ENCODE assay signal across 18 cellular contexts in the genomic region with DNA sequence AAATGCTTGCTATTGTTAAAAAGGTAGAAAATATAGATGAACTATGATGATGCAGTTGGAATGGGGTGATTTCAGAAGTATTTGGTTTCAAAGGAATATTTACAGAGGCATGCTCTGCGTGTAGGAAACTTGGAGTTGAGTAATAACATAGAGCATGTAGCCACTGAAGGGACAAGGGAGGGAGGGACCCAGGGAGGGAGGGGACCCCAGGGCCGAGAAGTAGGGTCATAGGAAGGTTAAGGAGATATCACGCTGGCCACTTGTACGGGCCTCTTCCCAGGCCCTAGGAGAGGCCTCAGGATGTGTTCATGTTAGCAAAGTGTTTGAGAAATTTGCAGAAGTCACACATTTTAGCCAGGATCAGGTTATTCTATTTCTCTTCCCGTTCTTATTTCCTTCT. TPM values are rescaled to one million over a fixed set of nuclear protein-coding genes. Genes with fewer than 3 reads are reported as not detected.
DNase-seq lines count a peak whose midpoint lies in the region; ATAC-seq, FAIRE-seq and TF ChIP-seq lines count a peak whose summit lies in the region.
"Had no signal": no experiment of that assay in that cellular context is flagged by ENCODE, and none has a peak within 500 bp of the region (broad histone marks: within the 10 kb centered on the region; RNA-seq: fewer than 3 reads in every experiment).

No MANE protein-coding gene starts in this region.

- H3K9me3 ChIP-seq in GM12878 (replicated peaks; ENCODE audit: control insufficient read depth, insufficient read depth, low read length): peaks cover 8% of the 10 kb centered on the region; the same call in 2 of the 3 replicates
- H3K9me3 ChIP-seq: vagina had no signal

- POLR2A ChIA-PET in GM12878 (lab: Charles Lee): interaction anchor here (1.4 kb wide), 1 partner anchor 16 kb away, joined by 4 read pairs; no protein-coding TSS in a partner anchor

- H3K36me3 Mint-ChIP-seq in activated T-cell treated with anti-CD3 and anti-CD28 coated beads, Interleukin-2, amount 50 U/mL, for 24 hours (ENCODE audit: low read depth): peaks cover 14% of the 10 kb centered on the region
- peaks cover 11% of the 10 kb centered on the region for H3K36me3 Mint-ChIP-seq in natural killer cell treated with Interleukin-12 subunit alpha and Interleukin-12 subunit beta and Interleukin-15 and Interleukin-18, amount 100 ng/mL, for 72 hours

- H3K9ac ChIP-seq in GM12878 (ENCODE audit: control insufficient read depth, insufficient read depth, low read length): no peak overlapping the region

- FAIRE-seq in GM19239 (lab: Jason Lieb, UNC) (peak; percentile 21), GM12878 (lab: Jason Lieb, UNC) (no peak)
- FAIRE-seq: endometrium, kidney had no signal

- CTCF ChIA-PET in GM12878 (lab: Yijun Ruan, JAX): no interaction called here

- H3K4me1 Mint-ChIP-seq in activated T-cell treated with anti-CD3 and anti-CD28 coated beads, Interleukin-2, amount 50 U/mL, for 24 hours (ENCODE audit: low read depth): peaks cover 91% of the 10 kb centered on the region
- peaks cover 43 to 79% of the 10 kb centered on the region in 2 donors for H3K4me1 Mint-ChIP-seq in natural killer cell treated with Interleukin-12 subunit alpha and Interleukin-12 subunit beta and Interleukin-15 and Interleukin-18, amount 100 ng/mL, for 72 hours (ENCODE audit: low read depth in 2 of 2)

- H3K27ac ChIP-seq in GM12878 (ENCODE audit: control insufficient read depth, insufficient read depth): peak overlapping the region; percentile 91
- H3K27ac ChIP-seq: hepatocyte, sigmoid colon, vagina had no signal

- intact Hi-C loops in GM12878 (cut with micrococcal nuclease; ENCODE audit: unreplicated experiment): loop anchor here (2.0 kb wide), 1 partner anchor 16 kb away; a partner anchor contains a TSS

- no peaks in the 10 kb centered on the region for H3K79me2 ChIP-seq in GM12878 (ENCODE audit: control insufficient read depth, insufficient read depth, low read length)
- H3K79me2 ChIP-seq: hepatocyte had no signal

- H3K4me3 ChIP-seq in GM12878: peak overlapping the region; percentile 2; the same call in 1 of the 2 replicates
- H3K4me3 ChIP-seq: hepatocyte, sigmoid colon, vagina had no signal

- no peaks in the 10 kb centered on the region for H3K36me3 ChIP-seq in GM12878 (ENCODE audit: control insufficient read depth in 2 of 2, insufficient read depth in 2 of 2, low read length in 1 of 2)
- H3K36me3 ChIP-seq: sigmoid colon, vagina had no signal

- no peak for TF ChIP-seq CTCF in GM12878 (IDR thresholded peaks at IDR 0.05 in 2 of 3, conservative IDR thresholded peaks at IDR 0.05 in 1 of 3; ENCODE audit: control insufficient read depth in 2 of 3, extremely low read depth in 1 of 3, insufficient read depth in 1 of 3, low read depth in 3 of 3, low read length in 3 of 3)

- TF ChIP-seq RAD21 in GM12878 (IDR thresholded peaks at IDR 0.05; ENCODE audit: insufficient read depth, low read depth, low read length): no peak

- no TSS peak for BruUV-seq in GM12878 (replicated peaks; lab: Mats Ljungman, UMichigan)

- ATAC-seq in GM12878 (no peak), HG02623 (IDR thresholded peaks at IDR 0.05; ENCODE audit: unreplicated experiment) (no peak), HG03280 (IDR thresholded peaks at IDR 0.05; ENCODE audit: unreplicated experiment) (no peak)
- ATAC-seq in natural killer cell treated with Interleukin-12 subunit alpha and Interleukin-12 subunit beta and Interleukin-15 and Interleukin-18, amount 100 ng/mL, for 72 hours: no peak

- H3K4me3 Mint-ChIP-seq in activated T-cell treated with anti-CD3 and anti-CD28 coated beads, Interleukin-2, amount 50 U/mL, for 24 hours: no peak overlapping the region
- H3K4me3 Mint-ChIP-seq in natural killer cell treated with Interleukin-12 subunit alpha and Interleukin-12 subunit beta and Interleukin-15 and Interleukin-18, amount 100 ng/mL, for 72 hours: peak overlapping the region; percentile 47

- peaks cover 69% of the 10 kb centered on the region for H3K4me1 ChIP-seq in GM12878 (ENCODE audit: control insufficient read depth, insufficient read depth, low read length)

- RAD21 ChIA-PET in GM12878 (lab: Charles Lee; ENCODE audit: unreplicated experiment): no interaction called here

- no peak overlapping the region for H2AFZ ChIP-seq in GM12878 (ENCODE audit: control insufficient read depth, low read depth, low read length)
- H2AFZ ChIP-seq: hepatocyte had no signal

- WGBS in GM12878 (ENCODE audit: insufficient coverage, insufficient replicate concordance, low lambda C conversion rate, missing lambda C conversion rate): 87% methylated on average over 4 of the region's 5 CpGs

- no peaks in the 10 kb centered on the region for H3K27me3 Mint-ChIP-seq in activated T-cell treated with anti-CD3 and anti-CD28 coated beads, Interleukin-2, amount 50 U/mL, for 24 hours
- peaks cover 0 to 3% of the 10 kb centered on the region in 2 donors for H3K27me3 Mint-ChIP-seq in natural killer cell treated with Interleukin-12 subunit alpha and Interleukin-12 subunit beta and Interleukin-15 and Interleukin-18, amount 100 ng/mL, for 72 hours

- TF ChIP-seq EP300 in GM12878 (IDR thresholded peaks at IDR 0.05; ENCODE audit: borderline replicate concordance in 1 of 2, control insufficient read depth in 1 of 2, low read depth in 2 of 2, low read length in 2 of 2): no peak

- DNase-seq in activated T-cell treated with anti-CD3 and anti-CD28 coated beads, Interleukin-2, amount 50 U/mL, for 24 hours: no peak
- no peak for DNase-seq in activated T-cell treated with anti-CD3 and anti-CD28 coated beads, Interleukin-2, amount 50 U/mL, for 48 hours
- DNase-seq in GM19239 (ENCODE audit: insufficient read length, low spot score) (no peak), GM12878 (ENCODE audit: low read depth, low spot score) (no peak), amniotic stem cell (lab: John Stamatoyannopoulos, UW) (no peak)
- DNase-seq in natural killer cell treated with Interleukin-12 subunit alpha and Interleukin-12 subunit beta and Interleukin-15 and Interleukin-18, amount 100 ng/mL, for 72 hours (ENCODE audit: low spot score): no peak
- DNase-seq: activated CD4-positive, CD25-positive, alpha-beta regulatory T cell treated with anti-CD3 and anti-CD28 coated beads, Interleukin-2, amount 50 U/mL, for 72 hours; activated T-cell treated with anti-CD3 and anti-CD28 coated beads for 4 hours; anterior cingulate cortex; kidney; NCI-H1436; sigmoid colon had no signal

- H3K9me3 Mint-ChIP-seq in activated T-cell treated with anti-CD3 and anti-CD28 coated beads, Interleukin-2, amount 50 U/mL, for 24 hours: peaks cover 13% of the 10 kb centered on the region
- H3K9me3 Mint-ChIP-seq in natural killer cell treated with Interleukin-12 subunit alpha and Interleukin-12 subunit beta and Interleukin-15 and Interleukin-18, amount 100 ng/mL, for 72 hours: no peaks in the 10 kb centered on the region

- no peak overlapping the region; the same call in 1 of the 2 replicates for H3K4me2 ChIP-seq in GM12878 (ENCODE audit: control insufficient read depth, insufficient read depth)
- H3K4me2 ChIP-seq: hepatocyte had no signal

- H4K20me1 ChIP-seq in GM12878 (ENCODE audit: control insufficient read depth, insufficient read depth): no peaks in the 10 kb centered on the region

- no peaks in the 10 kb centered on the region for H3K27me3 ChIP-seq in GM12878 (replicated peaks in 1 of 2; ENCODE audit: control insufficient read depth in 2 of 2, insufficient read depth in 2 of 2, low read length in 1 of 2)
- H3K27me3 ChIP-seq: hepatocyte, sigmoid colon, vagina had no signal

- H3K27ac Mint-ChIP-seq in activated T-cell treated with anti-CD3 and anti-CD28 coated beads, Interleukin-2, amount 50 U/mL, for 24 hours: peak overlapping the region; percentile 81
- peak overlapping the region in 1 of 2 donors; percentile 12 for H3K27ac Mint-ChIP-seq in natural killer cell treated with Interleukin-12 subunit alpha and Interleukin-12 subunit beta and Interleukin-15 and Interleukin-18, amount 100 ng/mL, for 72 hours

- TF ChIP-seq POLR2A in GM12878 (IDR thresholded peaks at IDR 0.05; ENCODE audit: low read depth, low read length): no peak

- SMC1A ChIA-PET in GM12878 (lab: Charles Lee; ENCODE audit: uncharacterized antibody, unreplicated experiment): no interaction called here

- in situ Hi-C loops in GM12878 (cut with MboI): no loop called here

TF ChIP-seq in GM12878, 131 proteins besides CTCF, POLR2A, EP300 and RAD21:
- TF ChIP-seq EED (IDR thresholded peaks at IDR 0.05; ENCODE audit: low read depth) (0 out of 2 replicates have a peak, but pooled peaks have one; percentile 6), ETV6 (conservative IDR thresholded peaks at IDR 0.05 in 1 of 2, IDR thresholded peaks at IDR 0.05 in 1 of 2; ENCODE audit: borderline replicate concordance in 1 of 2, low read depth in 1 of 2) (no peak)

RNA-seq across cellular contexts. Expression of a gene that starts 17.0 kb away (rescaled TPM):
- total RNA-seq in GM12878 (2013; cell fraction: nucleolus; rRNA removed): 179 and 190 TPM in 2 replicates
- 6.7 and 10.0 TPM in 2 replicates for total RNA-seq in GM12878 (2014; rRNA removed)
- 3.0 and 4.8 TPM in 2 replicates for total RNA-seq in GM12878 (2014; rRNA removed; fragmentation: Illumina TruSeq; extraction: Trizol)
- total RNA-seq in GM12878 (2021): 7.0 and 7.4 TPM in 2 replicates
- polyA plus RNA-seq in GM12878 (2011; ENCODE audit: low read depth): 13.1 TPM
- 79.2 and 154 TPM in 2 replicates for polyA plus RNA-seq in GM12878 (2011; rRNA removed)
- 198 and 252 TPM in 2 replicates for polyA plus RNA-seq in GM12878 (2011; cell fraction: cytosol; rRNA removed)
- polyA plus RNA-seq in GM12878 (2011; cell fraction: nucleus; rRNA removed): 175 and 259 TPM in 2 replicates
- 12.5 and 14.4 TPM in 2 replicates for polyA plus RNA-seq in GM12878 (2012)
- 8.4 and 11.1 TPM in 2 replicates for polyA plus RNA-seq in GM12878 (2014; fragmentation: Illumina TruSeq; extraction: Trizol)
- 1 to 10 TPM; 3.1 to 3.8 TPM for polyA plus RNA-seq in GM12878 (2014; fragmentation: Nextera tagmentation; extraction: Ambion mirVana)
- 7.7 and 9.5 TPM in 2 replicates for polyA plus RNA-seq in GM12878 (2014; rRNA removed)
- polyA plus RNA-seq in GM12878 (2016; fragmentation: Nextera tagmentation; extraction: Ambion mirVana): 1 to 10 TPM; 6.1 to 6.2 TPM
- 349 and 417 TPM in 2 replicates for polyA minus RNA-seq in GM12878 (2011; rRNA and poly(A)+ RNA removed)
- 24.4 and 33.4 TPM in 2 replicates for polyA minus RNA-seq in GM12878 (2011; cell fraction: cytosol; rRNA and poly(A)+ RNA removed)
- 62.5 and 74.1 TPM in 2 replicates for polyA minus RNA-seq in GM12878 (2011; cell fraction: nucleus; rRNA and poly(A)+ RNA removed)
- total RNA-seq in natural killer cell treated with Interleukin-12 subunit alpha and Interleukin-12 subunit beta and Interleukin-15 and Interleukin-18, amount 100 ng/mL, for 72 hours: under 1 TPM in 1 of 2 donors, not detected in 1; 0.33 TPM
- total RNA-seq: HT1080 had no signal
